ENCODE assay signal across 10 cellular contexts in the genomic region with DNA sequence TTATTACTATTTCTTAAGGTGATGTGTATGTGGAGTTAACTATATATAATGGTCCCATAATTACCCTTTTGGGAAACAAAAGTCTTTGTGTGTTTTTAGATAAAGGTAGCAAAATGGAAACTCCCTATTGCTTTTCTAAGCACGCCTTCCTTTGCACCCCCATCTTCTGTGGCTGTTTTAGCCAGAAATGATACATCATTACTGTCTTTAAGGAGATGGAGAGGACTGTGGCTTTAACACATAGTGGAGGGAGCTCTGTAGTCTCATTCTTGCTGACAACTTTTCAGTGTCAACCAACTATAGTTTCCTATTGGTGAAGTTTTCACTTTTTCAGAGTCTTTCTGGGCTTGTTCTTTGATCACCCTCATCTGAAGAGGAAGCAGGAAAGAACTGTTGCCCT.
DNase-seq lines count a peak whose midpoint lies in the region; ATAC-seq and TF ChIP-seq lines count a peak whose summit lies in the region.
"Had no signal": no experiment of that assay in that cellular context is flagged by ENCODE, and none has a peak within 500 bp of the region (broad histone marks: within the 10 kb centered on the region; RNA-seq: fewer than 3 reads in every experiment).

No MANE protein-coding gene starts in this region.

- DNase-seq in GM10266 (ENCODE audit: extremely low spot score) (peak; percentile 22), GM19240 (ENCODE audit: insufficient read length, low spot score) (no peak), NCI-H526 (lab: John Stamatoyannopoulos, UW) (no peak), tibial artery (no peak)

- no peaks in the 10 kb centered on the region for H3K36me3 ChIP-seq in BLaER1 treated with 17β-estradiol and CSF1 and Interleukin-3, amounts not matched to agents 10 nM and 100 nM
- no peaks in the 10 kb centered on the region for H3K36me3 ChIP-seq in duodenal mucosa (ENCODE audit: control insufficient read depth in 1 of 2, insufficient read depth in 2 of 2, low read length in 2 of 2)
- H3K36me3 ChIP-seq in tibial artery, result no peaks in the 10 kb centered on the region
- H3K36me3 ChIP-seq: cardiac muscle cell, esophagus muscularis mucosa had no signal

- TF ChIP-seq CTCF in GM10266 (IDR thresholded peaks at IDR 0.05; ENCODE audit: control insufficient read depth, insufficient read depth, low read depth, missing control alignments) (no peak), tibial artery (IDR thresholded peaks at IDR 0.05) (no peak)

- intact Hi-C loops in tibial artery (cut with DNase I; ENCODE audit: low total_unique reads), result loop anchor here (5.0 kb wide), 1 partner anchor 265 kb away; no protein-coding TSS in a partner anchor

- peaks cover 42 to 69% (median 47%) of the 10 kb centered on the region in 10 experiments for H3K4me1 ChIP-seq in BLaER1 treated with 17β-estradiol and CSF1 and Interleukin-3, amounts not matched to agents 10 nM and 100 nM
- H3K4me1 ChIP-seq in duodenal mucosa (ENCODE audit: control insufficient read depth in 1 of 2, insufficient read depth in 2 of 2, low read length in 2 of 2) (peaks cover 31% of the 10 kb centered on the region in 2 donors), tibial artery (peaks cover 0 to 3% (median 0%) of the 10 kb centered on the region in 4 donors)

- H3K9me3 ChIP-seq in BLaER1 treated with 17β-estradiol and CSF1 and Interleukin-3, amounts not matched to agents 10 nM and 100 nM (replicated peaks in 1 of 11), result no peaks in the 10 kb centered on the region
- no peaks in the 10 kb centered on the region for H3K9me3 ChIP-seq in duodenal mucosa (ENCODE audit: control insufficient read depth in 1 of 2, low read length in 2 of 2)
- H3K9me3 ChIP-seq in tibial artery, result no peaks in the 10 kb centered on the region
- H3K9me3 ChIP-seq: esophagus muscularis mucosa had no signal

- H3K27ac ChIP-seq in BLaER1 treated with 17β-estradiol and CSF1 and Interleukin-3, amounts not matched to agents 10 nM and 100 nM, result peak overlapping the region in 9 of 11 experiments; percentile 24 to 77 (median 52); a peak in 18 of 22 replicates
- peak overlapping the region; percentile 37 for H3K27ac ChIP-seq in duodenal mucosa (ENCODE audit: low read depth, low read length)
- H3K27ac ChIP-seq in tibial artery, result no peak overlapping the region
- H3K27ac ChIP-seq: esophagus muscularis mucosa had no signal

- ATAC-seq in HG02938 (IDR thresholded peaks at IDR 0.05; ENCODE audit: unreplicated experiment), result peak; percentile 49
- ATAC-seq in GM21528 (IDR thresholded peaks at IDR 0.05; ENCODE audit: low FRiP score, unreplicated experiment), result no peak

- H3K4me3 ChIP-seq in BLaER1 treated with 17β-estradiol and CSF1 and Interleukin-3, amounts not matched to agents 10 nM and 100 nM, result no peak overlapping the region
- peak overlapping the region in 1 of 2 donors; percentile 38 for H3K4me3 ChIP-seq in duodenal mucosa (ENCODE audit: low read depth in 1 of 2, low read length in 2 of 2)
- no peak overlapping the region for H3K4me3 ChIP-seq in tibial artery
- H3K4me3 ChIP-seq: cardiac muscle cell, esophagus muscularis mucosa had no signal

- H3K27me3 ChIP-seq in BLaER1 treated with 17β-estradiol and CSF1 and Interleukin-3, amounts not matched to agents 10 nM and 100 nM, result no peaks in the 10 kb centered on the region
- H3K27me3 ChIP-seq in duodenal mucosa (ENCODE audit: control insufficient read depth in 1 of 2, insufficient read depth in 2 of 2, low read length in 2 of 2), result no peaks in the 10 kb centered on the region
- H3K27me3 ChIP-seq in tibial artery, result no peaks in the 10 kb centered on the region
- H3K27me3 ChIP-seq: cardiac muscle cell, esophagus muscularis mucosa had no signal

- H3K9ac ChIP-seq in BLaER1 treated with 17β-estradiol and CSF1 and Interleukin-3, amounts not matched to agents 10 nM and 100 nM, result peak overlapping the region in 4 of 11 experiments; percentile 0 to 49 (median 16); a peak in 5 of 22 replicates
- H3K9ac ChIP-seq in duodenal mucosa (ENCODE audit: low read depth in 1 of 2, low read length in 2 of 2), result peak overlapping the region in 1 of 2 donors; percentile 28

- H3K4me2 ChIP-seq in BLaER1 treated with 17β-estradiol and CSF1 and Interleukin-3, amounts not matched to agents 10 nM and 100 nM, result peak overlapping the region; percentile 64 to 89 (median 76); a peak in 21 of 22 replicates

- no peaks in the 10 kb centered on the region for H4K20me1 ChIP-seq in BLaER1 treated with 17β-estradiol and CSF1 and Interleukin-3, amounts not matched to agents 10 nM and 100 nM

Comparison
In these comparisons a context has a peak if more than half of its experiments do, and no peak if none do; other contexts are left out.
1. H3K27ac ChIP-seq: peak in BLaER1 treated with 17β-estradiol and CSF1 and Interleukin-3, amounts not matched to agents 10 nM and 100 nM (9 of 11) and duodenal mucosa (single experiment); none in tibial artery (0 of 2).